9 cellular contexts compared by ENCODE assay signal in genomic region chr18:48944634-48945033, GRCh38. TPM values are rescaled to one million over a fixed set of nuclear protein-coding genes. Genes with fewer than 3 reads are reported as not detected.
DNase-seq lines count a peak whose midpoint lies in the region; ATAC-seq and TF ChIP-seq lines count a peak whose summit lies in the region.
"Had no signal": no experiment of that assay in that cellular context is flagged by ENCODE, and none has a peak within 500 bp of the region (broad histone marks: within the 10 kb centered on the region; RNA-seq: fewer than 3 reads in every experiment).

No MANE protein-coding gene starts in this region.

- no peak for TF ChIP-seq POLR2A in HCT116 (IDR thresholded peaks at IDR 0.05; ENCODE audit: borderline replicate concordance, extremely low read depth, insufficient read depth, insufficient read length)
- TF ChIP-seq POLR2A in breast epithelium (IDR thresholded peaks at IDR 0.05) = no peak

- H3K36me3 Mint-ChIP-seq in central memory CD8-positive, alpha-beta T cell (ENCODE audit: insufficient read depth) = peaks cover 75% of the 10 kb centered on the region

- H3K4me2 ChIP-seq in HCT116 (ENCODE audit: low read length) = peak overlapping the region; percentile 66

- TF ChIP-seq CTCF in 22Rv1 (IDR thresholded peaks at IDR 0.05) (no peak), HCT116 (IDR thresholded peaks at IDR 0.05 in 2 of 3, conservative IDR thresholded peaks at IDR 0.05 in 1 of 3; ENCODE audit: borderline replicate concordance in 1 of 3, insufficient read depth in 1 of 3, low read depth in 2 of 3, low read length in 2 of 3) (no peak), breast epithelium (IDR thresholded peaks at IDR 0.05) (no peak)

- RAD21 ChIA-PET in HCT116 (lab: Charles Lee; ENCODE audit: low non-redundant PET in 1 of 2, low total read pairs in 2 of 2, uncharacterized antibody in 2 of 2, unreplicated experiment in 2 of 2) = no interaction called here

- peak overlapping the region; percentile 21; the same call in 1 of the 2 replicates for H3K9ac ChIP-seq in HCT116 (ENCODE audit: low read length)

- peak; percentile 31 for ATAC-seq in HCT116
- ATAC-seq in central memory CD8-positive, alpha-beta T cell (replicated peaks; ENCODE audit: extremely low read depth, poor library complexity, severe bottlenecking) = no peak

- H3K9me3 ChIP-seq in HCT116 (ENCODE audit: control insufficient read depth in 1 of 2, insufficient read depth in 1 of 2, low read depth in 1 of 2, low read length in 2 of 2) = no peaks in the 10 kb centered on the region
- no peaks in the 10 kb centered on the region for H3K9me3 ChIP-seq in muscle layer of duodenum (ENCODE audit: control insufficient read depth in 1 of 2, low read length in 2 of 2)
- H3K9me3 ChIP-seq in breast epithelium = no peaks in the 10 kb centered on the region

- peaks cover 84% of the 10 kb centered on the region for H3K4me1 Mint-ChIP-seq in central memory CD8-positive, alpha-beta T cell

- TF ChIP-seq RAD21 in HCT116 (IDR thresholded peaks at IDR 0.05; ENCODE audit: low read depth) = no peak

- H4K20me1 ChIP-seq in HCT116 (ENCODE audit: insufficient read depth) = peaks cover 3% of the 10 kb centered on the region; the same call in 1 of the 2 replicates

- H3K4me1 ChIP-seq in HCT116 (ENCODE audit: control insufficient read depth in 1 of 2, insufficient read depth in 2 of 2, low read length in 2 of 2) (peaks cover 87 to 99% of the 10 kb centered on the region in 2 experiments), muscle layer of duodenum (ENCODE audit: control insufficient read depth in 1 of 2, insufficient read depth in 2 of 2, low read length in 2 of 2) (peaks cover 37 to 78% of the 10 kb centered on the region in 2 donors), breast epithelium (peaks cover 11 to 32% of the 10 kb centered on the region in 2 donors)

- peaks cover 21% of the 10 kb centered on the region for H3K79me2 ChIP-seq in HCT116 (ENCODE audit: insufficient read depth, low read length)

- H2AFZ ChIP-seq in HCT116 (ENCODE audit: low read depth, low read length, poor library complexity, severe bottlenecking) = no peak overlapping the region

- H3K36me3 ChIP-seq in HCT116 (ENCODE audit: control insufficient read depth in 1 of 2, insufficient read depth in 2 of 2, low read length in 2 of 2) (no peaks in the 10 kb centered on the region), muscle layer of duodenum (ENCODE audit: control insufficient read depth in 1 of 2, insufficient read depth in 2 of 2, low read length in 2 of 2) (peaks cover 6 to 8% of the 10 kb centered on the region in 2 donors), breast epithelium (no peaks in the 10 kb centered on the region)

- BruUV-seq in HCT116 (replicated peaks; lab: Mats Ljungman, UMichigan) = no TSS peak

- no peak for DNase-seq in HCT116 (ENCODE audit: low read depth, low spot score)
- DNase-seq in central memory CD8-positive, alpha-beta T cell (ENCODE audit: low spot score in 2 of 2) = no peak
- DNase-seq in AG08396 (ENCODE audit: low spot score) = no peak
- DNase-seq in NCI-H2196 treated with DMSO at 0.1 percent for 48 hours (lab: John Stamatoyannopoulos, UW; ENCODE audit: unreplicated experiment) = no peak
- no peak for DNase-seq in NOMO-1 treated with DMSO at 0.1 percent for 48 hours (lab: John Stamatoyannopoulos, UW; ENCODE audit: unreplicated experiment)
- DNase-seq in breast epithelium (ENCODE audit: low spot score in 2 of 2) = no peak
- DNase-seq: OCI-M1 had no signal

- no peaks in the 10 kb centered on the region for H3K9me3 Mint-ChIP-seq in central memory CD8-positive, alpha-beta T cell

- H3K4me3 Mint-ChIP-seq in central memory CD8-positive, alpha-beta T cell = peak overlapping the region; percentile 68

- peak overlapping the region in 1 of 2 experiments; percentile 5; a peak in 2 of 4 replicates for H3K4me3 ChIP-seq in HCT116 (replicated peaks in 1 of 2; ENCODE audit: low read depth in 1 of 2, low read length in 2 of 2)
- peak overlapping the region in 1 of 2 donors; percentile 1 for H3K4me3 ChIP-seq in muscle layer of duodenum (ENCODE audit: low read depth in 1 of 2, low read length in 2 of 2)
- H3K4me3 ChIP-seq in breast epithelium = no peak overlapping the region

- CTCF ChIA-PET in HCT116 (lab: Charles Lee) = no interaction called here

- H3K27ac Mint-ChIP-seq in central memory CD8-positive, alpha-beta T cell (ENCODE audit: low read depth) = peak overlapping the region; percentile 84

- no peaks in the 10 kb centered on the region for H3K27me3 Mint-ChIP-seq in central memory CD8-positive, alpha-beta T cell

- H3K9me2 ChIP-seq in HCT116 (ENCODE audit: insufficient read depth) = no peaks in the 10 kb centered on the region

- intact Hi-C loops in HCT116 (cut with micrococcal nuclease) = loop anchor here (5.0 to 10.0 kb wide), 5 partner anchors 53 to 270 kb away; no protein-coding TSS in a partner anchor
- intact Hi-C loops in breast epithelium (cut with DNase I; ENCODE audit: low total_unique reads) = no loop called here

- POLR2A ChIA-PET in HCT116 (lab: Charles Lee) = no interaction called here

- peak overlapping the region; percentile 94 for H3K27ac ChIP-seq in 22Rv1
- peak overlapping the region; percentile 5 for H3K27ac ChIP-seq in HCT116 (ENCODE audit: low read depth, low read length)
- H3K27ac ChIP-seq in muscle layer of duodenum (ENCODE audit: low read length) = peak overlapping the region; percentile 32
- H3K27ac ChIP-seq in breast epithelium = peak overlapping the region in 1 of 2 donors; percentile 29

- H3K27me3 ChIP-seq in HCT116 (ENCODE audit: insufficient read depth, low read length) (peaks cover 35% of the 10 kb centered on the region; the same call in 1 of the 2 replicates), muscle layer of duodenum (ENCODE audit: low read depth, low read length) (no peaks in the 10 kb centered on the region), breast epithelium (no peaks in the 10 kb centered on the region)

TF ChIP-seq in HCT116, 20 proteins besides CTCF, POLR2A, EP300 and RAD21:
- TF ChIP-seq ZNF274 (IDR thresholded peaks at IDR 0.05; ENCODE audit: low read depth, low read length) = no peak
- no peak for TF ChIP-seq TCF7L2 (IDR thresholded peaks at IDR 0.05; ENCODE audit: borderline replicate concordance, extremely low read depth, insufficient read depth, insufficient read length)
- TF ChIP-seq CBX3 (IDR thresholded peaks at IDR 0.05; ENCODE audit: low read depth) = no peak
- no peak for TF ChIP-seq SIN3A (IDR thresholded peaks at IDR 0.05; ENCODE audit: low read depth)
- TF ChIP-seq EZH2phosphoT487 (IDR thresholded peaks at IDR 0.05; ENCODE audit: borderline replicate concordance) = no peak
- TF ChIP-seq JUND (IDR thresholded peaks at IDR 0.05) = no peak
- TF ChIP-seq ZFX (IDR thresholded peaks at IDR 0.05) = no peak
- TF ChIP-seq EGR1 (IDR thresholded peaks at IDR 0.05; ENCODE audit: low read depth) = no peak
- no peak for TF ChIP-seq ATF3 (IDR thresholded peaks at IDR 0.05)
- no peak for TF ChIP-seq ELF1 (IDR thresholded peaks at IDR 0.05; ENCODE audit: borderline replicate concordance, low read depth)
- no peak for TF ChIP-seq CEBPB (IDR thresholded peaks at IDR 0.05; ENCODE audit: low read depth)
- no peak for TF ChIP-seq EZH2 (IDR thresholded peaks at IDR 0.05)
- no peak for TF ChIP-seq SRF (IDR thresholded peaks at IDR 0.05; ENCODE audit: low read depth)
- no peak for TF ChIP-seq POLR2AphosphoS5 (IDR thresholded peaks at IDR 0.05; ENCODE audit: low read depth, low read length)
- TF ChIP-seq YY1 (IDR thresholded peaks at IDR 0.05; ENCODE audit: extremely low read depth, insufficient replicate concordance, low read depth, low read length) = no peak
- no peak for TF ChIP-seq MAX (IDR thresholded peaks at IDR 0.05)
- no peak for TF ChIP-seq FOSL1 (IDR thresholded peaks at IDR 0.05; ENCODE audit: low read depth)
TF ChIP-seq in HCT116: peak in this region for 0.

RNA-seq across cellular contexts. Expression of gene SMAD7, which starts 6.1 kb away (rescaled TPM):
- total RNA-seq in HCT116 (2021; ENCODE audit: unreplicated experiment) (7.2 TPM), breast epithelium (10 to 100 TPM; 17.4 to 21.2 (median 20.6) TPM)
- polyA plus RNA-seq in HCT116 (2012) = 3.6 and 4.2 TPM in 2 replicates
